Comparison of ENCODE assay signal across 1 cellular context in genomic region chr21:34809822-34810221, GRCh38.
TF ChIP-seq lines count a peak whose summit lies in the region.

No MANE protein-coding gene starts in this region.

TF ChIP-seq in HCT116, 20 proteins besides CTCF, POLR2A, EP300 and RAD21 (continued from another document):
- TF ChIP-seq REST (IDR thresholded peaks at IDR 0.05; ENCODE audit: low read depth) (no peak), EGR1 (IDR thresholded peaks at IDR 0.05; ENCODE audit: low read depth) (no peak), SIN3A (IDR thresholded peaks at IDR 0.05; ENCODE audit: low read depth) (no peak)
- TF ChIP-seq, protein P1, sequence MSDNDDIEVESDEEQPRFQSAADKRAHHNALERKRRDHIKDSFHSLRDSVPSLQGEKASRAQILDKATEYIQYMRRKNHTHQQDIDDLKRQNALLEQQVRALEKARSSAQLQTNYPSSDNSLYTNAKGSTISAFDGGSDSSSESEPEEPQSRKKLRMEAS (IDR thresholded peaks at IDR 0.05) = no peak
